Comparison of ENCODE assay signal across 22 cellular contexts in genomic region chr9:26524225-26524624, GRCh38.
DNase-seq lines count a peak whose midpoint lies in the region; ATAC-seq and TF ChIP-seq lines count a peak whose summit lies in the region.
"Had no signal": no experiment of that assay in that cellular context is flagged by ENCODE, and none has a peak within 500 bp of the region (broad histone marks: within the 10 kb centered on the region; RNA-seq: fewer than 3 reads in every experiment).

No MANE protein-coding gene starts in this region.

- H3K36me3 ChIP-seq in testis (ENCODE audit: low read depth, missing control alignments): no peaks in the 10 kb centered on the region
- H3K36me3 ChIP-seq: colonic mucosa, neutrophil, SJSA1 had no signal

- intact Hi-C loops in testis (cut with DNase I; ENCODE audit: low total_unique reads): no loop called here

- H3K27me3 ChIP-seq in testis: no peaks in the 10 kb centered on the region
- H3K27me3 ChIP-seq: colonic mucosa, neutrophil, SJSA1 had no signal

- no peak for TF ChIP-seq RAD21 in Ishikawa (IDR thresholded peaks at IDR 0.05; ENCODE audit: low read depth)

- 45 to 51% methylated on average over 2 of the region's 2 CpGs for WGBS in testis, 2 donors

- no peak for TF ChIP-seq CTCF in testis (IDR thresholded peaks at IDR 0.05)

- ATAC-seq in HG03565 (IDR thresholded peaks at IDR 0.05; ENCODE audit: unreplicated experiment): no peak
- ATAC-seq: activated CD4-positive, CD25-positive, alpha-beta regulatory T cell treated with anti-CD3 and anti-CD28 coated beads, Interleukin-2, amount 50 U/mL, for 24 hours; stimulated activated naive CD8-positive, alpha-beta T cell treated with anti-CD3 and anti-CD28 coated beads, Interleukin-15, Interleukin-2, amounts not matched to agents 100 U/mL and 50 U/mL, for 24 hours had no signal

- H3K4me3 ChIP-seq in testis: no peak overlapping the region
- H3K4me3 ChIP-seq: colonic mucosa, SJSA1 had no signal

- no peak for TF ChIP-seq EP300 in Ishikawa (IDR thresholded peaks at IDR 0.05; ENCODE audit: borderline replicate concordance)

- H3K9me3 ChIP-seq in testis: no peaks in the 10 kb centered on the region
- H3K9me3 ChIP-seq: colonic mucosa, neutrophil, SJSA1 had no signal

- DNase-seq in NCI-H446 treated with DMSO at 0.1 percent for 48 hours (lab: John Stamatoyannopoulos, UW) (peak; percentile 32), hippocampal formation (lab: John Stamatoyannopoulos, UW) (peak; percentile 7), testis (peak; percentile 57), NCI-H2171 (lab: John Stamatoyannopoulos, UW) (no peak)
- DNase-seq in stimulated activated CD4-positive, alpha-beta T cell treated with anti-CD3 and anti-CD28 coated beads, Interleukin-2, amount 100 ng/mL, for 24 hours: no peak
- DNase-seq: activated CD4-positive, alpha-beta T cell treated with anti-CD3 and anti-CD28 coated beads, Interleukin-2, amount 50 U/mL, for 48 hours; activated naive CD4-positive, alpha-beta T cell treated with anti-CD3 and anti-CD28 coated beads for 36 hours; colonic mucosa; COR-L47; DMS79; effector memory CD4-positive, alpha-beta T cell; erythroblast; GF-D8; NCI-H1436; NCI-H2107; NCI-H524; stimulated activated naive CD8-positive, alpha-beta T cell treated with anti-CD3 and anti-CD28 coated beads, Interleukin-15, Interleukin-2, amounts not matched to agents 100 U/mL and 50 U/mL, for 24 hours had no signal

- no peak for TF ChIP-seq POLR2A in testis (IDR thresholded peaks at IDR 0.05)

- H3K4me1 ChIP-seq in testis: peaks cover 13% of the 10 kb centered on the region
- H3K4me1 ChIP-seq: colonic mucosa, SJSA1 had no signal

- H3K27ac ChIP-seq in testis: no peak overlapping the region
- H3K27ac ChIP-seq: colonic mucosa, neutrophil, SJSA1 had no signal

TF ChIP-seq in Ishikawa, 13 proteins besides CTCF, POLR2A, EP300 and RAD21:
- peak; percentile 65 for TF ChIP-seq NFIC (IDR thresholded peaks at IDR 0.05)
- TF ChIP-seq TEAD4 (IDR thresholded peaks at IDR 0.05): no peak

Comparison
In these comparisons a context has a peak if more than half of its experiments do, and no peak if none do; other contexts are left out.
1. DNase-seq: peak in NCI-H446 treated with DMSO at 0.1 percent for 48 hours (single experiment), hippocampal formation (2 of 2) and testis (single experiment); none in stimulated activated CD4-positive, alpha-beta T cell treated with anti-CD3 and anti-CD28 coated beads, Interleukin-2, amount 100 ng/mL, for 24 hours (0 of 2) and NCI-H2171 (single experiment).